In genomic region chr14:102942069-102942468, GRCh38 we compare ENCODE assay signal across 14 cellular contexts. TPM values are rescaled to one million over a fixed set of nuclear protein-coding genes. Genes with fewer than 3 reads are reported as not detected.
DNase-seq lines count a peak whose midpoint lies in the region; ATAC-seq and TF ChIP-seq lines count a peak whose summit lies in the region.
"Had no signal": no experiment of that assay in that cellular context is flagged by ENCODE, and none has a peak within 500 bp of the region (broad histone marks: within the 10 kb centered on the region; RNA-seq: fewer than 3 reads in every experiment).

No MANE protein-coding gene starts in this region.

- H3K9ac ChIP-seq in OCI-LY3 (ENCODE audit: low read length), result no peak overlapping the region
- H3K9ac ChIP-seq: GM23248 had no signal

- peak overlapping the region; percentile 32; the same call in 1 of the 2 replicates for H3K4me2 ChIP-seq in OCI-LY3 (ENCODE audit: low read length)
- H3K4me2 ChIP-seq in osteoblast (ENCODE audit: insufficient read depth, low read length), result no peak overlapping the region
- H3K4me2 ChIP-seq: A549 had no signal

- no peaks in the 10 kb centered on the region for H3K79me2 ChIP-seq in OCI-LY3 (ENCODE audit: low read length)
- H3K79me2 ChIP-seq in osteoblast (ENCODE audit: insufficient read depth, low read length), result peaks cover 2% of the 10 kb centered on the region

- no peaks in the 10 kb centered on the region for H3K9me3 ChIP-seq in HEK293 (ENCODE audit: control insufficient read depth, insufficient read depth, low read depth, low read length)
- H3K9me3 ChIP-seq in OCI-LY3 (ENCODE audit: insufficient read depth, low read length), result no peaks in the 10 kb centered on the region
- H3K9me3 ChIP-seq in osteoblast (ENCODE audit: low read depth, low read length), result no peaks in the 10 kb centered on the region
- H3K9me3 ChIP-seq: A549 had no signal

- H4K20me1 ChIP-seq in OCI-LY3 (ENCODE audit: insufficient read depth, low read length) (no peaks in the 10 kb centered on the region), osteoblast (ENCODE audit: insufficient read depth, low read length) (peaks cover 4% of the 10 kb centered on the region)

- CTCF ChIA-PET in HEK293 (lab: Yijun Ruan, JAX), result no interaction called here

- DNase-seq in islet precursor cell (peak; percentile 46), osteoblast (ENCODE audit: insufficient read length, low spot score, missing footprints) (peak; percentile 65), COLO668 (lab: John Stamatoyannopoulos, UW; ENCODE audit: unreplicated experiment) (no peak), NCI-H774 (lab: John Stamatoyannopoulos, UW) (no peak)
- DNase-seq: CD8-positive, alpha-beta memory T cell; DMS53; GM23248 had no signal

- H3K4me3 ChIP-seq in HEK293 (ENCODE audit: low read depth, low read length), result no peak overlapping the region
- H3K4me3 ChIP-seq in OCI-LY3 (ENCODE audit: low read length), result no peak overlapping the region
- H3K4me3 ChIP-seq in osteoblast (ENCODE audit: insufficient read depth, low read length), result no peak overlapping the region
- H3K4me3 ChIP-seq: A549, GM23248, K562 had no signal

- TF ChIP-seq CTCF in HEK293 (tag by site-specific recombination; IDR thresholded peaks at IDR 0.05) (no peak), OCI-LY3 (IDR thresholded peaks at IDR 0.05; ENCODE audit: low read depth, low read length) (no peak), osteoblast (IDR thresholded peaks at IDR 0.05; ENCODE audit: extremely low read depth, low read depth, low read length) (no peak)

- no peaks in the 10 kb centered on the region for H3K4me1 ChIP-seq in HEK293 (ENCODE audit: control insufficient read depth, insufficient read depth, low read length)
- peaks cover 22% of the 10 kb centered on the region for H3K4me1 ChIP-seq in OCI-LY3 (ENCODE audit: low read length)
- no peaks in the 10 kb centered on the region for H3K4me1 ChIP-seq in osteoblast (ENCODE audit: insufficient read depth, low read length)
- H3K4me1 ChIP-seq: A549 had no signal

- H3K36me3 ChIP-seq in HEK293 (ENCODE audit: control insufficient read depth in 2 of 2, insufficient read depth in 1 of 2, low read length in 2 of 2), result peaks cover 4 to 92% of the 10 kb centered on the region in 2 experiments; a peak in 2 of 3 replicates
- H3K36me3 ChIP-seq in OCI-LY3 (replicated peaks; ENCODE audit: low read depth, low read length), result no peaks in the 10 kb centered on the region
- H3K36me3 ChIP-seq in osteoblast (ENCODE audit: insufficient read depth, low read length), result peaks cover 83% of the 10 kb centered on the region

- no peak overlapping the region for H3K27ac ChIP-seq in HEK293 (ENCODE audit: extremely low read depth, low read depth, low read length)
- H3K27ac ChIP-seq in OCI-LY3 (ENCODE audit: low read length), result no peak overlapping the region
- no peak overlapping the region for H3K27ac ChIP-seq in osteoblast (ENCODE audit: low read depth, low read length)
- H3K27ac ChIP-seq: A549, GM23248 had no signal

- POLR2A ChIA-PET in HEK293 (lab: Yijun Ruan, JAX), result no interaction called here

- H3K27me3 ChIP-seq in OCI-LY3 (ENCODE audit: low read depth, low read length) (0 out of 2 replicates have a peak, but pooled peaks cover 6% of the 10 kb centered on the region), osteoblast (ENCODE audit: insufficient read depth, low read length) (no peaks in the 10 kb centered on the region)

- no peak overlapping the region for H2AFZ ChIP-seq in OCI-LY3 (ENCODE audit: low read depth, low read length)
- H2AFZ ChIP-seq in osteoblast (ENCODE audit: low read length), result no peak overlapping the region
- H2AFZ ChIP-seq: GM23248 had no signal

- ATAC-seq in HG02885 (IDR thresholded peaks at IDR 0.05; ENCODE audit: poor library complexity, unreplicated experiment), result no peak
- no peak for ATAC-seq in HG02938 (IDR thresholded peaks at IDR 0.05; ENCODE audit: unreplicated experiment)
- ATAC-seq: A549, HCT116 had no signal

TF ChIP-seq in HEK293, 187 proteins besides CTCF, POLR2A, EP300 and RAD21:
- no peak for TF ChIP-seq ZNF701 (tag by site-specific recombination; IDR thresholded peaks at IDR 0.05)
- TF ChIP-seq EGR2 (tag by site-specific recombination; IDR thresholded peaks at IDR 0.05; ENCODE audit: low read depth), result peak; percentile 25

RNA-seq across cellular contexts. Expression of gene AMN, which starts 19.6 kb away (rescaled TPM):
- total RNA-seq in osteoblast, result under 0.01 and 0.29 TPM in 2 replicates
- total RNA-seq: GM23248 had no signal

Comparison
In these comparisons a context has a peak if more than half of its experiments do, and no peak if none do; other contexts are left out.
1. DNase-seq: peak in islet precursor cell (single experiment) and osteoblast (single experiment); none in COLO668 (single experiment) and NCI-H774 (single experiment).